ENCODE assay signal across 8 cellular contexts in the genomic region with DNA sequence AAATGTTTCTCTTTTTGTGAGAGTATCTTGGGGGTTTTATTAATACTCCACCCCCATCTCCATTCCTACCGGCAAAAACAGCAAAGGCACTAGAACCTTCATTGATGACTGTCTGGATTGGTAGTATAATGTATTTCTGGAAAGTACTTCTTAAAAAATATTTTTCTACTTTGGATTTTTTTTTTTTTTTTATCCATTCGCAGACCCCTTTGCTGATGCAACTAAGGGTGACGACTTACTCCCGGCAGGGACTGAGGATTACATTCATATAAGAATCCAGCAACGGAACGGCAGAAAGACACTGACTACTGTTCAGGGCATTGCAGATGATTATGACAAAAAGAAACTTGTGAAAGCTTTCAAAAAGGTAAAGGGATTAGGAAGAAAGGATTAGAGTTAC. TPM values are rescaled to one million over a fixed set of nuclear protein-coding genes. Genes with fewer than 3 reads are reported as not detected.
DNase-seq lines count a peak whose midpoint lies in the region; ATAC-seq and TF ChIP-seq lines count a peak whose summit lies in the region.

No MANE protein-coding gene starts in this region.

- H3K9me2 ChIP-seq in SK-N-SH: no peaks in the 10 kb centered on the region

- TF ChIP-seq RAD21 in SK-N-SH (IDR thresholded peaks at IDR 0.05; ENCODE audit: low read length): no peak

- peaks cover 21% of the 10 kb centered on the region for H3K79me2 ChIP-seq in SK-N-SH (ENCODE audit: insufficient read depth)

- H4K20me1 ChIP-seq in SK-N-SH (ENCODE audit: insufficient read depth): 0 out of 2 replicates have a peak, but pooled peaks cover 3% of the 10 kb centered on the region

- H3K9me3 Mint-ChIP-seq in activated T-helper 1 cell treated with anti-CD3 and anti-CD28 coated beads, Interleukin-12 subunit alpha, Interleukin-12 subunit beta, Interleukin-2, Interleukin-4 antibody, amounts not matched to agents 30 ng/mL and 10 ng/mL and 1 ng/mL, durations not matched to agents 14 hours and 24 hours and 36 hours: no peaks in the 10 kb centered on the region
- H3K9me3 Mint-ChIP-seq in stimulated activated effector memory CD8-positive, alpha-beta T cell treated with anti-CD3 and anti-CD28 coated beads, Interleukin-12 subunit alpha, Interleukin-12 subunit beta, amount 100 ng/mL, for 72 hours: no peaks in the 10 kb centered on the region

- H3K4me3 ChIP-seq in SK-N-SH (ENCODE audit: low read depth in 2 of 2, low read length in 1 of 2) (peak overlapping the region; percentile 95 to 96), iPS-11a (ENCODE audit: low read depth, low read length) (peak overlapping the region; percentile 92)

- H3K36me3 Mint-ChIP-seq in activated T-helper 1 cell treated with anti-CD3 and anti-CD28 coated beads, Interleukin-12 subunit alpha, Interleukin-12 subunit beta, Interleukin-2, Interleukin-4 antibody, amounts not matched to agents 30 ng/mL and 10 ng/mL and 1 ng/mL, durations not matched to agents 14 hours and 24 hours and 36 hours (ENCODE audit: low read depth): peaks cover 34% of the 10 kb centered on the region
- peaks cover 66% of the 10 kb centered on the region for H3K36me3 Mint-ChIP-seq in stimulated activated effector memory CD8-positive, alpha-beta T cell treated with anti-CD3 and anti-CD28 coated beads, Interleukin-12 subunit alpha, Interleukin-12 subunit beta, amount 100 ng/mL, for 72 hours

- peaks cover 28% of the 10 kb centered on the region for H3K4me1 Mint-ChIP-seq in activated T-helper 1 cell treated with anti-CD3 and anti-CD28 coated beads, Interleukin-12 subunit alpha, Interleukin-12 subunit beta, Interleukin-2, Interleukin-4 antibody, amounts not matched to agents 30 ng/mL and 10 ng/mL and 1 ng/mL, durations not matched to agents 14 hours and 24 hours and 36 hours (ENCODE audit: low read depth)
- H3K4me1 Mint-ChIP-seq in stimulated activated effector memory CD8-positive, alpha-beta T cell treated with anti-CD3 and anti-CD28 coated beads, Interleukin-12 subunit alpha, Interleukin-12 subunit beta, amount 100 ng/mL, for 72 hours: peaks cover 15% of the 10 kb centered on the region

- H3K9ac ChIP-seq in SK-N-SH: peak overlapping the region; percentile 91

- CTCF ChIA-PET in SK-N-SH (lab: Yijun Ruan, JAX): interaction anchor here (1.0 to 13.0 kb wide), 4 partner anchors 24 to 586 kb away, joined by 3 to 289 read pairs (median 4); no protein-coding TSS in a partner anchor

- no peak for ATAC-seq in SK-N-SH treated with all-trans-retinoic acid at 6 μM for 48 hours
- ATAC-seq in stimulated activated effector memory CD8-positive, alpha-beta T cell treated with anti-CD3 and anti-CD28 coated beads, Interleukin-12 subunit alpha, Interleukin-12 subunit beta, amount 100 ng/mL, for 72 hours: no peak
- no peak for ATAC-seq in GM18861 (IDR thresholded peaks at IDR 0.05; ENCODE audit: unreplicated experiment)
- ATAC-seq in GM21526 (IDR thresholded peaks at IDR 0.05; ENCODE audit: low FRiP score, unreplicated experiment): no peak

- H3K27me3 ChIP-seq in SK-N-SH (ENCODE audit: insufficient read depth): no peaks in the 10 kb centered on the region

- peak overlapping the region in 1 of 2 experiments; percentile 91; a peak in 3 of 4 replicates for H3K27ac ChIP-seq in SK-N-SH (ENCODE audit: low read depth in 2 of 2, low read length in 1 of 2)

- peaks cover 0 to 18% of the 10 kb centered on the region in 2 experiments; a peak in 3 of 4 replicates for H3K4me1 ChIP-seq in SK-N-SH (ENCODE audit: control insufficient read depth in 1 of 2, insufficient read depth in 2 of 2, low read depth in 1 of 2, low read length in 1 of 2)

- peak overlapping the region; percentile 95 for H3K27ac Mint-ChIP-seq in activated T-helper 1 cell treated with anti-CD3 and anti-CD28 coated beads, Interleukin-12 subunit alpha, Interleukin-12 subunit beta, Interleukin-2, Interleukin-4 antibody, amounts not matched to agents 30 ng/mL and 10 ng/mL and 1 ng/mL, durations not matched to agents 14 hours and 24 hours and 36 hours
- H3K27ac Mint-ChIP-seq in stimulated activated effector memory CD8-positive, alpha-beta T cell treated with anti-CD3 and anti-CD28 coated beads, Interleukin-12 subunit alpha, Interleukin-12 subunit beta, amount 100 ng/mL, for 72 hours: peak overlapping the region; percentile 100

- H3K36me3 ChIP-seq in SK-N-SH (replicated peaks in 1 of 2; ENCODE audit: control insufficient read depth in 1 of 2, insufficient read depth in 2 of 2, low read length in 1 of 2): peaks cover 26 to 30% of the 10 kb centered on the region in 2 experiments

- peak overlapping the region; percentile 83 for H3K4me2 ChIP-seq in SK-N-SH

- TF ChIP-seq EP300 in SK-N-SH (IDR thresholded peaks at IDR 0.05; ENCODE audit: borderline replicate concordance in 1 of 2, low read depth in 1 of 2, low read length in 1 of 2): no peak

- 6% methylated on average over 6 of the region's 6 CpGs for WGBS in SK-N-SH (ENCODE audit: low lambda C conversion rate)

- TF ChIP-seq CTCF in SK-N-SH (IDR thresholded peaks at IDR 0.05): no peak

- no peak overlapping the region for H2AFZ ChIP-seq in SK-N-SH (ENCODE audit: low read depth)

- intact Hi-C loops in activated T-helper 1 cell treated with anti-CD3 and anti-CD28 coated beads, Interleukin-12 subunit alpha, Interleukin-12 subunit beta, Interleukin-2, Interleukin-4 antibody, amounts not matched to agents 30 ng/mL and 10 ng/mL and 1 ng/mL, durations not matched to agents 14 hours and 24 hours and 36 hours (cut with micrococcal nuclease): no loop called here

- POLR2A ChIA-PET in SK-N-SH (lab: Yijun Ruan, JAX): interaction anchor here (0.5 kb wide), 1 partner anchor 7 kb away, joined by 3 read pairs; no protein-coding TSS in a partner anchor

- peaks cover 8% of the 10 kb centered on the region for H3F3A ChIP-seq in SK-N-SH (replicated peaks; ENCODE audit: insufficient read depth)

- H3K9me3 ChIP-seq in SK-N-SH: no peaks in the 10 kb centered on the region

- no peaks in the 10 kb centered on the region for H3K27me3 Mint-ChIP-seq in activated T-helper 1 cell treated with anti-CD3 and anti-CD28 coated beads, Interleukin-12 subunit alpha, Interleukin-12 subunit beta, Interleukin-2, Interleukin-4 antibody, amounts not matched to agents 30 ng/mL and 10 ng/mL and 1 ng/mL, durations not matched to agents 14 hours and 24 hours and 36 hours (ENCODE audit: insufficient read depth)

- DNase-seq in SK-N-SH: no peak
- DNase-seq in activated T-helper 1 cell treated with anti-CD3 and anti-CD28 coated beads, Interleukin-12 subunit alpha, Interleukin-12 subunit beta, Interleukin-2, Interleukin-4 antibody, amounts not matched to agents 30 ng/mL and 10 ng/mL and 1 ng/mL, durations not matched to agents 14 hours and 24 hours and 36 hours (ENCODE audit: low spot score): no peak
- DNase-seq in stimulated activated effector memory CD8-positive, alpha-beta T cell treated with anti-CD3 and anti-CD28 coated beads, Interleukin-12 subunit alpha, Interleukin-12 subunit beta, amount 100 ng/mL, for 72 hours (ENCODE audit: low spot score in 2 of 2): no peak
- no peak for DNase-seq in effector CD4-positive, alpha-beta T cell

- H3K4me3 Mint-ChIP-seq in activated T-helper 1 cell treated with anti-CD3 and anti-CD28 coated beads, Interleukin-12 subunit alpha, Interleukin-12 subunit beta, Interleukin-2, Interleukin-4 antibody, amounts not matched to agents 30 ng/mL and 10 ng/mL and 1 ng/mL, durations not matched to agents 14 hours and 24 hours and 36 hours: peak overlapping the region; percentile 96
- H3K4me3 Mint-ChIP-seq in stimulated activated effector memory CD8-positive, alpha-beta T cell treated with anti-CD3 and anti-CD28 coated beads, Interleukin-12 subunit alpha, Interleukin-12 subunit beta, amount 100 ng/mL, for 72 hours: peak overlapping the region; percentile 99

TF ChIP-seq in SK-N-SH, 30 proteins besides CTCF, POLR2A, EP300 and RAD21 (continues in another document):
- TF ChIP-seq TEAD4 (IDR thresholded peaks at IDR 0.05; ENCODE audit: borderline replicate concordance, insufficient read depth) (no peak), GATA2 (CRISPR knock-in tag; IDR thresholded peaks at IDR 0.05) (no peak), TCF12 (IDR thresholded peaks at IDR 0.05) (no peak), RFX5 (IDR thresholded peaks at IDR 0.05; ENCODE audit: low read length) (no peak), FOXM1 (IDR thresholded peaks at IDR 0.05; ENCODE audit: low read depth) (no peak)
- TF ChIP-seq, protein P1, sequence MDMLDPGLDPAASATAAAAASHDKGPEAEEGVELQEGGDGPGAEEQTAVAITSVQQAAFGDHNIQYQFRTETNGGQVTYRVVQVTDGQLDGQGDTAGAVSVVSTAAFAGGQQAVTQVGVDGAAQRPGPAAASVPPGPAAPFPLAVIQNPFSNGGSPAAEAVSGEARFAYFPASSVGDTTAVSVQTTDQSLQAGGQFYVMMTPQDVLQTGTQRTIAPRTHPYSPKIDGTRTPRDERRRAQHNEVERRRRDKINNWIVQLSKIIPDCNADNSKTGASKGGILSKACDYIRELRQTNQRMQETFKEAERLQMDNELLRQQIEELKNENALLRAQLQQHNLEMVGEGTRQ (IDR thresholded peaks at IDR 0.05; ENCODE audit: borderline replicate concordance, low read depth, low read length): no peak

TF ChIP-seq in SK-N-SH treated with all-trans-retinoic acid at 6 μM for 48 hours, 23 proteins besides CTCF, POLR2A, EP300 and RAD21 (continues in another document):
- TF ChIP-seq TOX (CRISPR knock-in tag; IDR thresholded peaks at IDR 0.05; ENCODE audit: borderline replicate concordance) (no peak), ZFP30 (CRISPR knock-in tag; IDR thresholded peaks at IDR 0.05) (no peak), PPARA (CRISPR knock-in tag; IDR thresholded peaks at IDR 0.05; ENCODE audit: borderline replicate concordance) (no peak), OSR1 (CRISPR knock-in tag; IDR thresholded peaks at IDR 0.05) (no peak), RARB (CRISPR knock-in tag; IDR thresholded peaks at IDR 0.05) (no peak)
- TF ChIP-seq, protein P2, sequence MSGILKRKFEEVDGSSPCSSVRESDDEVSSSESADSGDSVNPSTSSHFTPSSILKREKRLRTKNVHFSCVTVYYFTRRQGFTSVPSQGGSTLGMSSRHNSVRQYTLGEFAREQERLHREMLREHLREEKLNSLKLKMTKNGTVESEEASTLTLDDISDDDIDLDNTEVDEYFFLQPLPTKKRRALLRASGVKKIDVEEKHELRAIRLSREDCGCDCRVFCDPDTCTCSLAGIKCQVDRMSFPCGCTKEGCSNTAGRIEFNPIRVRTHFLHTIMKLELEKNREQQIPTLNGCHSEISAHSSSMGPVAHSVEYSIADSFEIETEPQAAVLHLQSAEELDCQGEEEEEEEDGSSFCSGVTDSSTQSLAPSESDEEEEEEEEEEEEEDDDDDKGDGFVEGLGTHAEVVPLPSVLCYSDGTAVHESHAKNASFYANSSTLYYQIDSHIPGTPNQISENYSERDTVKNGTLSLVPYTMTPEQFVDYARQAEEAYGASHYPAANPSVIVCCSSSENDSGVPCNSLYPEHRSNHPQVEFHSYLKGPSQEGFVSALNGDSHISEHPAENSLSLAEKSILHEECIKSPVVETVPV (CRISPR knock-in tag; IDR thresholded peaks at IDR 0.05): no peak

RNA-seq across cellular contexts. Expression of gene EIF1B, which starts 1.2 kb away (rescaled TPM):
- polyA plus RNA-seq in SK-N-SH (2012; rRNA removed): 21.4 and 22.9 TPM in 2 replicates
- 36.1 and 44.5 TPM in 2 replicates for polyA plus RNA-seq in SK-N-SH (2012; cell fraction: cytosol; rRNA removed)
- 8.9 and 20.2 TPM in 2 replicates for polyA plus RNA-seq in SK-N-SH (2012; cell fraction: nucleus; rRNA removed)
- total RNA-seq in activated T-helper 1 cell treated with anti-CD3 and anti-CD28 coated beads, Interleukin-12 subunit alpha, Interleukin-12 subunit beta, Interleukin-2, Interleukin-4 antibody, amounts not matched to agents 30 ng/mL and 10 ng/mL and 1 ng/mL, durations not matched to agents 14 hours and 24 hours and 36 hours: 49.1 and 49.6 TPM in 2 replicates
